Comparison of ENCODE assay signal across 12 cellular contexts in genomic region chr21:32021319-32022027, GRCh38.
DNase-seq lines count a peak whose midpoint lies in the region; ATAC-seq lines count a peak whose summit lies in the region.
"Had no signal": no experiment of that assay in that cellular context is flagged by ENCODE, and none has a peak within 500 bp of the region (broad histone marks: within the 10 kb centered on the region; RNA-seq: fewer than 3 reads in every experiment).

No MANE protein-coding gene starts in this region.

- DNase-seq in Ammon's horn (ENCODE audit: low spot score) (peak; percentile 43), NCI-H2196 (lab: John Stamatoyannopoulos, UW; ENCODE audit: unreplicated experiment) (peak; percentile 69), head of caudate nucleus (peak in 41 of 42 donors; percentile 4 to 75 (median 49)), occipital lobe (lab: John Stamatoyannopoulos, UW) (peak; percentile 8)
- DNase-seq: activated CD4-positive, CD25-positive, alpha-beta regulatory T cell treated with anti-CD3 and anti-CD28 coated beads, Interleukin-2, amount 50 U/mL, for 72 hours; activated T-cell treated with anti-CD3 and anti-CD28 coated beads, Interleukin-2, amount 50 U/mL, for 4 hours; Karpas-422; NCI-H2107 had no signal

- ATAC-seq in HG03025 (IDR thresholded peaks at IDR 0.05; ENCODE audit: low FRiP score, unreplicated experiment) (no peak), GM18870 (IDR thresholded peaks at IDR 0.05; ENCODE audit: unreplicated experiment) (no peak), GM21717 (IDR thresholded peaks at IDR 0.05; ENCODE audit: unreplicated experiment) (no peak), HG03469 (IDR thresholded peaks at IDR 0.05; ENCODE audit: unreplicated experiment) (no peak)
- ATAC-seq: activated T-cell treated with anti-CD3 and anti-CD28 coated beads, Interleukin-2, amount 50 U/mL, for 4 hours had no signal

- intact Hi-C loops in head of caudate nucleus (cut with DNase I), result no loop called here

Comparison
In these comparisons a context has a peak if more than half of its experiments do, and no peak if none do; other contexts are left out.
1. DNase-seq: peak in every context shown above with its lines; median percentile 69 in NCI-H2196; 49 in head of caudate nucleus; 43 in Ammon's horn; 8 in occipital lobe.